ENCODE assay signal across 1 cellular context in genomic region chr19:43594710-43595604, GRCh38.
A peak's percentile ranks its signal among the peaks of the same experiment; 100 is the strongest.
TF ChIP-seq lines count a peak whose summit lies in the region.

No MANE protein-coding gene starts in this region.

TF ChIP-seq in HepG2, 621 proteins besides CTCF, POLR2A, EP300 and RAD21 (continued from another document and continues in another):
- TF ChIP-seq, protein P1, sequence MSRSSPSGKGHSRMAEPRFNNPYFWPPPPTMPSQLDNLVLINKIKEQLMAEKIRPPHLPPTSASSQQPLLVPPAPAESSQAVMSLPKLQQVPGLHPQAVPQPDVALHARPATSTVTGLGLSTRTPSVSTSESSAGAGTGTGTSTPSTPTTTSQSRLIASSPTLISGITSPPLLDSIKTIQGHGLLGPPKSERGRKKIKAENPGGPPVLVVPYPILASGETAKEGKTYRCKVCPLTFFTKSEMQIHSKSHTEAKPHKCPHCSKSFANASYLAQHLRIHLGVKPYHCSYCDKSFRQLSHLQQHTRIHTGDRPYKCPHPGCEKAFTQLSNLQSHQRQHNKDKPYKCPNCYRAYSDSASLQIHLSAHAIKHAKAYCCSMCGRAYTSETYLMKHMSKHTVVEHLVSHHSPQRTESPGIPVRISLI (CRISPR knock-in tag; IDR thresholded peaks at IDR 0.05; ENCODE audit: borderline replicate concordance) = no peak
- TF ChIP-seq SRSF1 (optimal IDR thresholded peaks at IDR 0.05; ENCODE audit: low read depth, low read length) = no peak
- TF ChIP-seq ZBTB8A (CRISPR knock-in tag; IDR thresholded peaks at IDR 0.05; ENCODE audit: borderline replicate concordance, low read depth) = no peak
- no peak for TF ChIP-seq ZBTB3 (CRISPR knock-in tag; IDR thresholded peaks at IDR 0.05; ENCODE audit: borderline replicate concordance, low read depth)
- no peak for TF ChIP-seq NCOR1 (IDR thresholded peaks at IDR 0.05; ENCODE audit: borderline replicate concordance, low read length)
- no peak for TF ChIP-seq ETV6 (CRISPR knock-in tag; conservative IDR thresholded peaks at IDR 0.05)
- no peak for TF ChIP-seq HMG20A (CRISPR knock-in tag; IDR thresholded peaks at IDR 0.05; ENCODE audit: borderline replicate concordance)
- no peak for TF ChIP-seq DR1 (CRISPR knock-in tag; IDR thresholded peaks at IDR 0.05)
- no peak for TF ChIP-seq MLXIP (CRISPR knock-in tag; IDR thresholded peaks at IDR 0.05; ENCODE audit: borderline replicate concordance)
- no peak; the same call in 1 of the 2 replicates for TF ChIP-seq DMAP1 (CRISPR knock-in tag; IDR thresholded peaks at IDR 0.05)
- TF ChIP-seq SALL1 (CRISPR knock-in tag; IDR thresholded peaks at IDR 0.05) = peak; percentile 60
- TF ChIP-seq SIX1 (CRISPR knock-in tag; IDR thresholded peaks at IDR 0.05; ENCODE audit: borderline replicate concordance) = no peak
- TF ChIP-seq, protein P2, sequence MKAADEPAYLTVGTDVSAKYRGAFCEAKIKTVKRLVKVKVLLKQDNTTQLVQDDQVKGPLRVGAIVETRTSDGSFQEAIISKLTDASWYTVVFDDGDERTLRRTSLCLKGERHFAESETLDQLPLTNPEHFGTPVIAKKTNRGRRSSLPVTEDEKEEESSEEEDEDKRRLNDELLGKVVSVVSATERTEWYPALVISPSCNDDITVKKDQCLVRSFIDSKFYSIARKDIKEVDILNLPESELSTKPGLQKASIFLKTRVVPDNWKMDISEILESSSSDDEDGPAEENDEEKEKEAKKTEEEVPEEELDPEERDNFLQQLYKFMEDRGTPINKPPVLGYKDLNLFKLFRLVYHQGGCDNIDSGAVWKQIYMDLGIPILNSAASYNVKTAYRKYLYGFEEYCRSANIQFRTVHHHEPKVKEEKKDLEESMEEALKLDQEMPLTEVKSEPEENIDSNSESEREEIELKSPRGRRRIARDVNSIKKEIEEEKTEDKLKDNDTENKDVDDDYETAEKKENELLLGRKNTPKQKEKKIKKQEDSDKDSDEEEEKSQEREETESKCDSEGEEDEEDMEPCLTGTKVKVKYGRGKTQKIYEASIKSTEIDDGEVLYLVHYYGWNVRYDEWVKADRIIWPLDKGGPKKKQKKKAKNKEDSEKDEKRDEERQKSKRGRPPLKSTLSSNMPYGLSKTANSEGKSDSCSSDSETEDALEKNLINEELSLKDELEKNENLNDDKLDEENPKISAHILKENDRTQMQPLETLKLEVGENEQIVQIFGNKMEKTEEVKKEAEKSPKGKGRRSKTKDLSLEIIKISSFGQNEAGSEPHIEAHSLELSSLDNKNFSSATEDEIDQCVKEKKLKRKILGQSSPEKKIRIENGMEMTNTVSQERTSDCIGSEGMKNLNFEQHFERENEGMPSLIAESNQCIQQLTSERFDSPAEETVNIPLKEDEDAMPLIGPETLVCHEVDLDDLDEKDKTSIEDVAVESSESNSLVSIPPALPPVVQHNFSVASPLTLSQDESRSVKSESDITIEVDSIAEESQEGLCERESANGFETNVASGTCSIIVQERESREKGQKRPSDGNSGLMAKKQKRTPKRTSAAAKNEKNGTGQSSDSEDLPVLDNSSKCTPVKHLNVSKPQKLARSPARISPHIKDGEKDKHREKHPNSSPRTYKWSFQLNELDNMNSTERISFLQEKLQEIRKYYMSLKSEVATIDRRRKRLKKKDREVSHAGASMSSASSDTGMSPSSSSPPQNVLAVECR (CRISPR knock-in tag; IDR thresholded peaks at IDR 0.05; ENCODE audit: borderline replicate concordance) = peak; percentile 61; the same call in 1 of the 2 replicates
- no peak; the same call in 1 of the 2 replicates for TF ChIP-seq PHF20 (CRISPR knock-in tag; IDR thresholded peaks at IDR 0.05)
- TF ChIP-seq RNF219 (CRISPR knock-in tag; IDR thresholded peaks at IDR 0.05) = no peak
- TF ChIP-seq SMARCC2 (IDR thresholded peaks at IDR 0.05) = no peak
- no peak for TF ChIP-seq POLR2AphosphoS5 (IDR thresholded peaks at IDR 0.05; ENCODE audit: low read depth, low read length)
- no peak for TF ChIP-seq HMGA1 (CRISPR knock-in tag; conservative IDR thresholded peaks at IDR 0.05)
- no peak for TF ChIP-seq BRD4 (CRISPR knock-in tag; IDR thresholded peaks at IDR 0.05)
- TF ChIP-seq POLR2AphosphoS2 (IDR thresholded peaks at IDR 0.05; ENCODE audit: low read depth, low read length) = no peak
- no peak for TF ChIP-seq HMGXB3 (CRISPR knock-in tag; IDR thresholded peaks at IDR 0.05; ENCODE audit: borderline replicate concordance)
- no peak for TF ChIP-seq PAX8 (CRISPR knock-in tag; IDR thresholded peaks at IDR 0.05; ENCODE audit: borderline replicate concordance)
- TF ChIP-seq MXD1 (CRISPR knock-in tag; IDR thresholded peaks at IDR 0.05) = no peak
- TF ChIP-seq ZNF256 (CRISPR knock-in tag; conservative IDR thresholded peaks at IDR 0.05) = no peak
- no peak for TF ChIP-seq AHDC1 (CRISPR knock-in tag; IDR thresholded peaks at IDR 0.05; ENCODE audit: borderline replicate concordance)
- no peak for TF ChIP-seq ZNF678 (CRISPR knock-in tag; IDR thresholded peaks at IDR 0.05)
- no peak for TF ChIP-seq GLMP (CRISPR knock-in tag; IDR thresholded peaks at IDR 0.05; ENCODE audit: borderline replicate concordance)
- no peak for TF ChIP-seq ZNF383 (CRISPR knock-in tag; IDR thresholded peaks at IDR 0.05; ENCODE audit: borderline replicate concordance)
- TF ChIP-seq POLR2G (IDR thresholded peaks at IDR 0.05; ENCODE audit: low read depth, low read length) = no peak
- TF ChIP-seq GTF2F1 (IDR thresholded peaks at IDR 0.05; ENCODE audit: low read length) = no peak
- no peak for TF ChIP-seq GPBP1L1 (CRISPR knock-in tag; IDR thresholded peaks at IDR 0.05)
- TF ChIP-seq NFATC3 (CRISPR knock-in tag; IDR thresholded peaks at IDR 0.05) = no peak
